Comparison of ENCODE assay signal across 8 cellular contexts in the genomic region with DNA sequence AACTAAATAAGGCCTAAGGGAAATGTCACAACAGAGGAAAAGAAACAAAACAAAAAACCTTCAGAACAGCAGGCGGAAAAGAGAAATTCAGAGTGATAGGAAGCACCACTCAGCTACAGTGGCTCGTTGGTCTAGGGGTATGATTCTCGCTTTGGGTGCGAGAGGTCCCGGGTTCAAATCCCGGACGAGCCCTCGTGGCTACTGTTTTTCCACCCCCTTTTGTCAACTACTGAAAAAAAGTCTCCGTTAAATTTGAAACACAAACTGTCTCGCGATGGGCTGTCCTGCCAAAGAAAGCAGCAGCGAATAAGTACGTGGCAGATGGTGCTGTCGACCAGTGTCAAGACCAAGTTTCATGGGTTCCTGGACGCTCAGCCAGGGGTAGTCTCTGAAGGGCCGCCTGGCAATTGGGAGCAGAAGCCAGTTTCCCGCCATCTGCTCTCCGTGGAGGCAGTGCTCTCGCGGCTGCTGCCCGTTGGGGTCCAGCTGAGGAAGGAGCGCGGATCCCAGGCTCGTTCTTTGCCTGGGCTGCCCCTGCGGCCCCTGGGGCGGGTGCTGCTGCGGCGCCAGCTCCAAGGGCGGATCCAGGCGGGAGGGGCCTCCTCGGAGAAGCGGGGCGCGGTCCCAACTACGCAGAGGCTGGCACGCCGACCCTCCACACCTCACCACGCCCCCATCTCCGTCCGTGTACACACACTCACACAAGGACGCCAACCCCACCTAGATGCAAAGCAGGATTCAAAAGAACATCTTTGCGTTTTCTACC. TPM values are rescaled to one million over a fixed set of nuclear protein-coding genes. Genes with fewer than 3 reads are reported as not detected.
DNase-seq lines count a peak whose midpoint lies in the region; ATAC-seq and TF ChIP-seq lines count a peak whose summit lies in the region.

A gene with protein sequence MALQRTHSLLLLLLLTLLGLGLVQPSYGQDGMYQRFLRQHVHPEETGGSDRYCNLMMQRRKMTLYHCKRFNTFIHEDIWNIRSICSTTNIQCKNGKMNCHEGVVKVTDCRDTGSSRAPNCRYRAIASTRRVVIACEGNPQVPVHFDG (plus strand): TSS at position 665 of the 766 bp plus-strand sequence. CDS start 14,812 bp downstream, outside the sequence.

- CTCF ChIA-PET in CD4-positive, alpha-beta memory T cell (lab: Charles Lee; ENCODE audit: partially characterized antibody), result interaction anchor here (0.8 to 21.1 kb wide), 12 partner anchors 13 to 356 kb away, joined by 3 to 349 read pairs (median 6); partner anchors contain the start of genes CCNB1IP1 and PARP2

- H3K9me3 Mint-ChIP-seq in CD4-positive, alpha-beta memory T cell, result peaks cover 0 to 6% (median 0%) of the 10 kb centered on the region in 8 donors

- H3K36me3 Mint-ChIP-seq in CD4-positive, alpha-beta memory T cell, result no peaks in the 10 kb centered on the region

- POLR2A ChIA-PET in CD4-positive, alpha-beta memory T cell (lab: Charles Lee; ENCODE audit: partially characterized antibody), result interaction anchor here (0.9 to 6.8 kb wide), 27 partner anchors 7 to 753 kb away, joined by 3 to 85 read pairs (median 7); partner anchors contain the start of genes APEX1, CCNB1IP1, OSGEP and PARP2

- peak within 1 kb of the TSS; percentile 91 for H3K27ac ChIP-seq in CD4-positive, alpha-beta memory T cell (ENCODE audit: low read depth, low read length)
- H3K27ac ChIP-seq in heart right ventricle (peak within 1 kb of the TSS; percentile 98 to 100 (median 100)), tibial artery (peak within 1 kb of the TSS; percentile 99)

- no peaks in the 10 kb centered on the region for H3K36me3 ChIP-seq in CD4-positive, alpha-beta memory T cell (ENCODE audit: insufficient read depth, low read length)
- H3K36me3 ChIP-seq in adipocyte (ENCODE audit: control insufficient read depth, insufficient read depth, low read length, severe bottlenecking) (no peaks in the 10 kb centered on the region), heart right ventricle (no peaks in the 10 kb centered on the region), tibial artery (no peaks in the 10 kb centered on the region)

- TF ChIP-seq CTCF in heart right ventricle (IDR thresholded peaks at IDR 0.05) (no peak), tibial artery (IDR thresholded peaks at IDR 0.05) (peak in 1 of 2 experiments; percentile 13)

- H3K9ac ChIP-seq in adipocyte (ENCODE audit: low read length), result peak within 1 kb of the TSS; percentile 99

- H3K27ac Mint-ChIP-seq in CD4-positive, alpha-beta memory T cell, result peak within 1 kb of the TSS in 5 of 7 donors; percentile 21 to 92 (median 68)

- H3K4me1 ChIP-seq in CD4-positive, alpha-beta memory T cell (ENCODE audit: insufficient read depth, low read length), result peaks cover 35% of the 10 kb centered on the region
- H3K4me1 ChIP-seq in adipocyte (ENCODE audit: control insufficient read depth, insufficient read depth, low read length) (peaks cover 40% of the 10 kb centered on the region), heart right ventricle (peaks cover 0 to 63% (median 16%) of the 10 kb centered on the region in 9 donors), tibial artery (peaks cover 0 to 47% (median 26%) of the 10 kb centered on the region in 4 donors)

- no peaks in the 10 kb centered on the region for H3K27me3 ChIP-seq in CD4-positive, alpha-beta memory T cell (ENCODE audit: insufficient read depth, low read length)
- H3K27me3 ChIP-seq in adipocyte (replicated peaks; ENCODE audit: control insufficient read depth, insufficient read depth, low read length) (no peaks in the 10 kb centered on the region), heart right ventricle (no peaks in the 10 kb centered on the region), tibial artery (no peaks in the 10 kb centered on the region)

- in situ Hi-C loops in KBM-7 (cut with MboI; ENCODE audit: low pct_unique_long_range_greater_than_20kb, low sequenced_read_pairs), result no loop called here

- H3K4me3 ChIP-seq in CD4-positive, alpha-beta memory T cell (ENCODE audit: low read length in 2 of 2), result peak within 1 kb of the TSS; percentile 87 to 88
- H3K4me3 ChIP-seq in adipocyte (ENCODE audit: low read length) (peak within 1 kb of the TSS; percentile 95), heart right ventricle (peak within 1 kb of the TSS; percentile 67 to 99 (median 89)), tibial artery (peak within 1 kb of the TSS; percentile 76 to 81)

- peaks cover 0 to 8% of the 10 kb centered on the region in 2 donors for H3K27me3 Mint-ChIP-seq in CD4-positive, alpha-beta memory T cell

- peak; percentile 84 to 88 (median 86) for DNase-seq in CD4-positive, alpha-beta memory T cell
- DNase-seq in KBM-7 (peak; percentile 90), SW 1271 (lab: John Stamatoyannopoulos, UW) (peak; percentile 81 to 91), adipocyte (ENCODE audit: low read depth) (peak; percentile 90), heart right ventricle (peak; percentile 81 to 85), posterior cingulate gyrus (peak; percentile 55 to 95 (median 68)), tibial artery (peak; percentile 91 to 95)

- peak within 1 kb of the TSS in 2 of 8 donors; percentile 37 to 47 for H3K4me3 Mint-ChIP-seq in CD4-positive, alpha-beta memory T cell

- 0% methylated on average over 42 of the region's 42 CpGs for WGBS in heart right ventricle, 2 donors

- ATAC-seq in GM19463 (IDR thresholded peaks at IDR 0.05; ENCODE audit: unreplicated experiment) (peak; percentile 22), heart right ventricle (peak; percentile 30 to 61 (median 52))

- intact Hi-C loops in CD4-positive, alpha-beta memory T cell (cut with micrococcal nuclease), result loop anchor here (1.0 to 5.0 kb wide), 9 partner anchors 51 to 698 kb away; partner anchors contain the start of genes APEX1, HNRNPC, PARP2 and PIP4P1
- intact Hi-C loops in heart right ventricle (cut with DNase I), result loop anchor here (1.0 to 10.0 kb wide), 20 partner anchors 52 to 421 kb away; partner anchors contain the start of genes PIP4P1 (in 5 of the 10), CCNB1IP1 (in 4 of the 10), TEP1 (in 4 of the 10) and PARP2 (in 3 of the 10)
- intact Hi-C loops in posterior cingulate gyrus (cut with DNase I), result loop anchor here (5.0 kb wide), 4 partner anchors 52 to 418 kb away; partner anchors contain the start of genes PARP2, PIP4P1 and TMEM253
- intact Hi-C loops in tibial artery (cut with DNase I; ENCODE audit: low total_unique reads), result loop anchor here (2.0 to 10.0 kb wide), 7 partner anchors 71 to 753 kb away; partner anchors contain the start of genes PNP, TEP1 and TMEM253

- H3K9me3 ChIP-seq in CD4-positive, alpha-beta memory T cell (ENCODE audit: control insufficient read depth in 1 of 2, low read length in 2 of 2), result no peaks in the 10 kb centered on the region
- H3K9me3 ChIP-seq in adipocyte (ENCODE audit: control insufficient read depth, low read length) (no peaks in the 10 kb centered on the region), heart right ventricle (no peaks in the 10 kb centered on the region), tibial artery (no peaks in the 10 kb centered on the region)

- H3K4me1 Mint-ChIP-seq in CD4-positive, alpha-beta memory T cell, result peaks cover 9 to 23% (median 16%) of the 10 kb centered on the region in 4 donors

RNA-seq across cellular contexts. Expression of the gene that starts here (rescaled TPM):
- total RNA-seq in CD4-positive, alpha-beta memory T cell, result 1 to 10 TPM; 2.1 to 2.6 TPM
- 1 to 10 TPM; 1.6 to 2.5 TPM for polyA plus RNA-seq in CD4-positive, alpha-beta memory T cell
- total RNA-seq in heart right ventricle, result 10 to 100 TPM in 2 of 10 donors, 1 to 10 TPM in 8; 2.3 to 13.6 (median 4.4) TPM
- 10 to 100 TPM; 11.2 to 16.2 TPM for polyA plus RNA-seq in heart right ventricle

Comparison
In these comparisons a context has a peak if more than half of its experiments do, and no peak if none do; other contexts are left out.
1. Peak in every context shown above with its lines: DNase-seq, ATAC-seq, H3K4me3 ChIP-seq and H3K27ac ChIP-seq.